In genomic region chr5:109694451-109694891, GRCh38 we compare ENCODE assay signal across 15 cellular contexts. TPM values are rescaled to one million over a fixed set of nuclear protein-coding genes. Genes with fewer than 3 reads are reported as not detected.
DNase-seq lines count a peak whose midpoint lies in the region; ATAC-seq, FAIRE-seq and TF ChIP-seq lines count a peak whose summit lies in the region.
"Had no signal": no experiment of that assay in that cellular context is flagged by ENCODE, and none has a peak within 500 bp of the region (broad histone marks: within the 10 kb centered on the region; RNA-seq: fewer than 3 reads in every experiment).

No MANE protein-coding gene starts in this region.

- H3K27me3 Mint-ChIP-seq in MCF 10A (ENCODE audit: insufficient read depth, unreplicated experiment) (no peaks in the 10 kb centered on the region), type B pancreatic cell (no peaks in the 10 kb centered on the region)
- H3K27me3 Mint-ChIP-seq in activated naive CD8-positive, alpha-beta T cell treated with anti-CD3 and anti-CD28 coated beads, Interleukin-2, amount 10 ng/mL, durations not matched to agents 7 days and 5 days: no peaks in the 10 kb centered on the region

- no peaks in the 10 kb centered on the region for H3K27me3 ChIP-seq in breast epithelium
- no peaks in the 10 kb centered on the region for H3K27me3 ChIP-seq in liver (ENCODE audit: control insufficient read depth in 4 of 4, insufficient read depth in 4 of 4, low read length in 3 of 4)
- H3K27me3 ChIP-seq: BE2C, pancreas had no signal

- TF ChIP-seq RAD21 in liver (IDR thresholded peaks at IDR 0.05): no peak

- TF ChIP-seq POLR2A in breast epithelium (IDR thresholded peaks at IDR 0.05): no peak

- WGBS in liver: 94% methylated on average over 1 of the region's 1 CpG

- H3K9me3 ChIP-seq in breast epithelium: no peaks in the 10 kb centered on the region
- no peaks in the 10 kb centered on the region for H3K9me3 ChIP-seq in liver (ENCODE audit: control insufficient read depth in 4 of 4, low read length in 3 of 4)
- no peaks in the 10 kb centered on the region for H3K9me3 ChIP-seq in kidney (ENCODE audit: control insufficient read depth in 1 of 2, low read length in 2 of 2)
- H3K9me3 ChIP-seq: BE2C, pancreas had no signal

- H3K9ac ChIP-seq in liver (ENCODE audit: low read depth in 1 of 2, low read length in 2 of 2) (no peak overlapping the region), kidney (ENCODE audit: low read length in 2 of 2) (no peak overlapping the region)

- H3K4me1 ChIP-seq in breast epithelium (peaks cover 0 to 7% of the 10 kb centered on the region in 2 donors), liver (ENCODE audit: control insufficient read depth in 4 of 4, insufficient read depth in 4 of 4, low read length in 3 of 4) (peaks cover 13 to 47% (median 32%) of the 10 kb centered on the region in 4 donors), kidney (ENCODE audit: control insufficient read depth in 1 of 2, insufficient read depth in 1 of 2, low read depth in 1 of 2, low read length in 2 of 2) (peaks cover 14 to 17% of the 10 kb centered on the region in 2 donors)
- H3K4me1 ChIP-seq: BE2C had no signal

- TF ChIP-seq CTCF in MCF 10A (IDR thresholded peaks at IDR 0.05; ENCODE audit: unreplicated experiment): no peak
- TF ChIP-seq CTCF in breast epithelium (IDR thresholded peaks at IDR 0.05): no peak
- no peak for TF ChIP-seq CTCF in liver (IDR thresholded peaks at IDR 0.05; ENCODE audit: low read depth, low read length, missing input control)
- no peak for TF ChIP-seq CTCF in type B pancreatic cell (conservative IDR thresholded peaks at IDR 0.05)
- TF ChIP-seq CTCF in kidney (IDR thresholded peaks at IDR 0.05; ENCODE audit: borderline replicate concordance, extremely low read depth, insufficient read depth): no peak

- H3K4me3 ChIP-seq in breast epithelium (no peak overlapping the region), liver (ENCODE audit: low read depth in 1 of 3, low read length in 3 of 3) (no peak overlapping the region), kidney (ENCODE audit: low read length in 2 of 2) (no peak overlapping the region)
- H3K4me3 ChIP-seq: pancreas had no signal

- POLR2A ChIA-PET in MCF 10A (lab: Yijun Ruan, JAX): interaction anchor here (0.7 kb wide), 1 partner anchor 80 kb away, joined by 4 read pairs; no protein-coding TSS in a partner anchor
- POLR2A ChIA-PET in activated naive CD8-positive, alpha-beta T cell treated with anti-CD3 and anti-CD28 coated beads, Interleukin-2, amount 10 ng/mL, durations not matched to agents 7 days and 5 days (lab: Charles Lee): no interaction called here

- intact Hi-C loops in MCF 10A (cut with micrococcal nuclease): loop anchor here (5.0 to 10.0 kb wide), 5 partner anchors 48 to 720 kb away; no protein-coding TSS in a partner anchor
- intact Hi-C loops in breast epithelium (cut with DNase I; ENCODE audit: low total_unique reads): no loop called here
- intact Hi-C loops in kidney (cut with DNase I): no loop called here

- H3K36me3 ChIP-seq in breast epithelium: no peaks in the 10 kb centered on the region
- H3K36me3 ChIP-seq in liver (ENCODE audit: control insufficient read depth in 4 of 4, insufficient read depth in 3 of 4, low read depth in 1 of 4, low read length in 3 of 4): peaks cover 0 to 3% (median under 1%) of the 10 kb centered on the region in 4 donors
- H3K36me3 ChIP-seq in kidney (ENCODE audit: control insufficient read depth in 1 of 2, insufficient read depth in 2 of 2, low read length in 2 of 2): no peaks in the 10 kb centered on the region
- H3K36me3 ChIP-seq: BE2C, pancreas had no signal

- H3K36me3 Mint-ChIP-seq in MCF 10A (ENCODE audit: insufficient read depth, unreplicated experiment) (peaks cover 9% of the 10 kb centered on the region), type B pancreatic cell (peaks cover 11% of the 10 kb centered on the region)
- H3K36me3 Mint-ChIP-seq in activated naive CD8-positive, alpha-beta T cell treated with anti-CD3 and anti-CD28 coated beads, Interleukin-2, amount 10 ng/mL, durations not matched to agents 7 days and 5 days: peaks cover 16% of the 10 kb centered on the region

- H3K4me1 Mint-ChIP-seq in MCF 10A (ENCODE audit: insufficient read depth, unreplicated experiment) (peaks cover 43% of the 10 kb centered on the region), type B pancreatic cell (ENCODE audit: unreplicated experiment) (peaks cover 56% of the 10 kb centered on the region)
- peaks cover 55% of the 10 kb centered on the region for H3K4me1 Mint-ChIP-seq in activated naive CD8-positive, alpha-beta T cell treated with anti-CD3 and anti-CD28 coated beads, Interleukin-2, amount 10 ng/mL, durations not matched to agents 7 days and 5 days

- CTCF ChIA-PET in MCF 10A (lab: Yijun Ruan, JAX): interaction anchor here (0.5 to 0.6 kb wide), 2 partner anchors 336 to 787 kb away, joined by 3 read pairs; no protein-coding TSS in a partner anchor

- H3K27ac ChIP-seq in breast epithelium (no peak overlapping the region), liver (ENCODE audit: low read depth in 1 of 2, low read length in 2 of 2) (peak overlapping the region; percentile 52 to 67), kidney (ENCODE audit: low read depth in 2 of 2, low read length in 2 of 2) (no peak overlapping the region)
- H3K27ac ChIP-seq: HL-60 had no signal

- H3K9me3 Mint-ChIP-seq in MCF 10A (ENCODE audit: unreplicated experiment) (no peaks in the 10 kb centered on the region), type B pancreatic cell (no peaks in the 10 kb centered on the region)
- H3K9me3 Mint-ChIP-seq in activated naive CD8-positive, alpha-beta T cell treated with anti-CD3 and anti-CD28 coated beads, Interleukin-2, amount 10 ng/mL, durations not matched to agents 7 days and 5 days: no peaks in the 10 kb centered on the region

- FAIRE-seq in kidney (lab: Jason Lieb, UNC): no peak
- FAIRE-seq: H1, pancreas had no signal

- no TSS peak for BruUV-seq in MCF 10A (replicated peaks; lab: Mats Ljungman, UMichigan)

- peak; percentile 59 for DNase-seq in MCF 10A (ENCODE audit: unreplicated experiment)
- DNase-seq in breast epithelium (ENCODE audit: low spot score in 2 of 2): no peak
- DNase-seq in activated naive CD8-positive, alpha-beta T cell treated with anti-CD3 and anti-CD28 coated beads, Interleukin-2, amount 10 ng/mL, durations not matched to agents 7 days and 5 days: no peak
- DNase-seq in type B pancreatic cell (ENCODE audit: extremely low spot score, unreplicated experiment): no peak
- DNase-seq in kidney: no peak
- no peak for DNase-seq in SKM-1 (lab: John Stamatoyannopoulos, UW; ENCODE audit: unreplicated experiment)
- no peak for DNase-seq in AG08395 (ENCODE audit: low spot score)
- DNase-seq: aorta, BE2C, head of caudate nucleus, NCI-H446 treated with DMSO at 0.1 percent for 48 hours had no signal

- H3K4me3 Mint-ChIP-seq in MCF 10A (ENCODE audit: unreplicated experiment) (peak overlapping the region; percentile 47), type B pancreatic cell (peak overlapping the region; percentile 16)
- peak overlapping the region; percentile 19 for H3K4me3 Mint-ChIP-seq in activated naive CD8-positive, alpha-beta T cell treated with anti-CD3 and anti-CD28 coated beads, Interleukin-2, amount 10 ng/mL, durations not matched to agents 7 days and 5 days

- H3K27ac Mint-ChIP-seq in MCF 10A (ENCODE audit: low read depth, unreplicated experiment) (peak overlapping the region; percentile 82), type B pancreatic cell (peak overlapping the region; percentile 6)
- peak overlapping the region; percentile 73 for H3K27ac Mint-ChIP-seq in activated naive CD8-positive, alpha-beta T cell treated with anti-CD3 and anti-CD28 coated beads, Interleukin-2, amount 10 ng/mL, durations not matched to agents 7 days and 5 days

- ATAC-seq in activated naive CD8-positive, alpha-beta T cell treated with anti-CD3 and anti-CD28 coated beads, Interleukin-2, amount 10 ng/mL, durations not matched to agents 7 days and 5 days (ENCODE audit: low read depth): no peak
- ATAC-seq: pancreas had no signal

TF ChIP-seq in liver, 16 proteins besides CTCF, POLR2A, EP300 and RAD21:
- TF ChIP-seq NR2F2 (IDR thresholded peaks at IDR 0.05) (no peak), TAF1 (conservative IDR thresholded peaks at IDR 0.05) (no peak)
TF ChIP-seq in liver: peak in this region for 0.

RNA-seq across cellular contexts. Expression of gene MAN2A1, which starts 4.7 kb away (rescaled TPM):
- total RNA-seq in MCF 10A (2022): 44.1 and 55.8 TPM in 2 replicates
- 10 to 100 TPM; 57.9 to 68.6 (median 63.3) TPM for total RNA-seq in breast epithelium
- 10 to 100 TPM; 38.2 to 46.4 TPM for total RNA-seq in activated naive CD8-positive, alpha-beta T cell treated with anti-CD3 and anti-CD28 coated beads, Interleukin-2, amount 10 ng/mL, durations not matched to agents 7 days and 5 days
- total RNA-seq in liver: 10 to 100 TPM; 71.1 to 82.8 TPM
- polyA plus RNA-seq in liver: 10 to 100 TPM; 21.4 to 23.4 TPM
- total RNA-seq in type B pancreatic cell (ENCODE audit: low replicate concordance): 47.9 and 62.8 TPM in 2 replicates
- total RNA-seq in kidney: 69.9 TPM
- 12.7 TPM for polyA plus RNA-seq in kidney (ENCODE audit: insufficient read depth, low read depth, low replicate concordance)

Comparison
In these comparisons a context has a peak if more than half of its experiments do, and no peak if none do; other contexts are left out.
1. H3K27ac Mint-ChIP-seq: peak in every context shown above with its lines; median percentile 82 in MCF 10A; 73 in activated naive CD8-positive, alpha-beta T cell treated with anti-CD3 and anti-CD28 coated beads, Interleukin-2, amount 10 ng/mL, durations not matched to agents 7 days and 5 days; 6 in type B pancreatic cell.
2. H3K27ac ChIP-seq: peak in liver (2 of 2); none in breast epithelium (0 of 2) and kidney (0 of 2).
3. Peak in every context shown above with its lines, with median percentiles within 50 percentile points of each other: H3K4me3 Mint-ChIP-seq.